ENCODE assay signal across 9 cellular contexts in genomic region chr15:65249641-65250040, GRCh38. TPM values are rescaled to one million over a fixed set of nuclear protein-coding genes. Genes with fewer than 3 reads are reported as not detected.
A peak's percentile ranks its signal among the peaks of the same experiment; 100 is the strongest.
DNase-seq lines count a peak whose midpoint lies in the region; ATAC-seq and TF ChIP-seq lines count a peak whose summit lies in the region.
"Had no signal": no experiment of that assay in that cellular context is flagged by ENCODE, and none has a peak within 500 bp of the region (broad histone marks: within the 10 kb centered on the region; RNA-seq: fewer than 3 reads in every experiment).

No MANE protein-coding gene starts in this region.

- no peaks in the 10 kb centered on the region for H3K9me3 ChIP-seq in CD8-positive, alpha-beta T cell (ENCODE audit: low read length)

- peaks cover 10% of the 10 kb centered on the region for H3K4me1 Mint-ChIP-seq in CD8-positive, alpha-beta T cell (ENCODE audit: low read depth)
- H3K4me1 Mint-ChIP-seq in type B pancreatic cell (ENCODE audit: unreplicated experiment), result peaks cover 25% of the 10 kb centered on the region

- peak overlapping the region; percentile 37 for H3K27ac Mint-ChIP-seq in CD8-positive, alpha-beta T cell
- no peak overlapping the region for H3K27ac Mint-ChIP-seq in type B pancreatic cell

- H3K9me3 Mint-ChIP-seq in CD8-positive, alpha-beta T cell, result no peaks in the 10 kb centered on the region
- no peaks in the 10 kb centered on the region for H3K9me3 Mint-ChIP-seq in type B pancreatic cell

- TF ChIP-seq CTCF in CD8-positive, alpha-beta T cell (IDR thresholded peaks at IDR 0.05), result no peak
- TF ChIP-seq CTCF in type B pancreatic cell (conservative IDR thresholded peaks at IDR 0.05), result no peak

- POLR2A ChIA-PET in CD8-positive, alpha-beta T cell (lab: Charles Lee), result no interaction called here

- H3K27ac ChIP-seq in CD8-positive, alpha-beta T cell (ENCODE audit: low read depth, low read length), result no peak overlapping the region

- intact Hi-C loops in CD8-positive, alpha-beta T cell (cut with DNase I, micrococcal nuclease), result no loop called here
- intact Hi-C loops in sciatic nerve (cut with DNase I), result no loop called here

- H3K27me3 ChIP-seq in CD8-positive, alpha-beta T cell (ENCODE audit: insufficient read depth, low read length), result no peaks in the 10 kb centered on the region
- H3K27me3 ChIP-seq in H7 (ENCODE audit: control insufficient read depth, insufficient read depth, low read length), result no peaks in the 10 kb centered on the region

- H3K36me3 ChIP-seq in CD8-positive, alpha-beta T cell (ENCODE audit: insufficient read depth, low read length), result no peaks in the 10 kb centered on the region
- no peaks in the 10 kb centered on the region for H3K36me3 ChIP-seq in H7 (replicated peaks; ENCODE audit: control insufficient read depth, insufficient read depth, low read length)

- no peak overlapping the region for H3K4me3 Mint-ChIP-seq in CD8-positive, alpha-beta T cell
- H3K4me3 Mint-ChIP-seq in type B pancreatic cell, result no peak overlapping the region

- H3K27me3 Mint-ChIP-seq in CD8-positive, alpha-beta T cell (ENCODE audit: low read depth), result no peaks in the 10 kb centered on the region
- H3K27me3 Mint-ChIP-seq in type B pancreatic cell, result no peaks in the 10 kb centered on the region

- CTCF ChIA-PET in CD8-positive, alpha-beta T cell (lab: Charles Lee), result no interaction called here

- ATAC-seq in CD8-positive, alpha-beta T cell, result peak; percentile 70
- ATAC-seq in HG02588 (IDR thresholded peaks at IDR 0.05; ENCODE audit: unreplicated experiment), result peak; percentile 71
- no peak for ATAC-seq in sciatic nerve

- peaks cover 40% of the 10 kb centered on the region for H3K36me3 Mint-ChIP-seq in CD8-positive, alpha-beta T cell
- peaks cover 4% of the 10 kb centered on the region for H3K36me3 Mint-ChIP-seq in type B pancreatic cell

- H3K4me3 ChIP-seq in CD8-positive, alpha-beta T cell (ENCODE audit: low read depth, low read length), result no peak overlapping the region
- no peak overlapping the region for H3K4me3 ChIP-seq in H7 (ENCODE audit: insufficient read depth, low read depth, low read length)

- peak in 1 of 7 experiments; percentile 22 for DNase-seq in CD8-positive, alpha-beta T cell
- DNase-seq in activated CD8-positive, alpha-beta memory T cell treated with anti-CD3 and anti-CD28 coated beads, Interleukin-2, amount 50 U/mL, for 4 hours, result peak; percentile 47
- DNase-seq in stimulated activated CD4-positive, alpha-beta T cell treated with anti-CD3 and anti-CD28 coated beads, Interleukin-12 subunit alpha, Interleukin-12 subunit beta, amount 100 ng/mL, for 24 hours (ENCODE audit: low read depth in 2 of 2), result peak; percentile 44 to 63
- DNase-seq in type B pancreatic cell (ENCODE audit: extremely low spot score, unreplicated experiment), result no peak
- no peak for DNase-seq in HK-2 (ENCODE audit: unreplicated experiment)
- DNase-seq in sciatic nerve (ENCODE audit: low spot score), result no peak
- no peak for DNase-seq in H7

- H3K4me1 ChIP-seq in CD8-positive, alpha-beta T cell (ENCODE audit: insufficient read depth, low read length), result peaks cover 6% of the 10 kb centered on the region

RNA-seq across cellular contexts. Expression of gene PARP16, which starts 37.0 kb away (rescaled TPM):
- 10 to 100 TPM in 1 of 2 experiments, 1 to 10 TPM in 1; 9.9 to 11.5 TPM for total RNA-seq in CD8-positive, alpha-beta T cell
- 8.0 and 12.7 TPM in 2 replicates for total RNA-seq in type B pancreatic cell (ENCODE audit: low replicate concordance)
- total RNA-seq in sciatic nerve, result 13.6 TPM
- 5.9 and 11.3 TPM in 2 replicates for total RNA-seq in H7 (2014; rRNA removed; shearing (Covaris generic))

RNA-seq across cellular contexts. Expression of gene CILP, which starts 38.4 kb away (rescaled TPM):
- total RNA-seq in CD8-positive, alpha-beta T cell, result under 1 TPM; 0.25 to 0.27 TPM
- 0.07 and 1.8 TPM in 2 replicates for total RNA-seq in type B pancreatic cell (ENCODE audit: low replicate concordance)
- total RNA-seq in sciatic nerve, result 37.9 TPM
- not detected in 2 replicates for total RNA-seq in H7 (2014; rRNA removed; shearing (Covaris generic))
- total RNA-seq: RPMI7951 had no signal

RNA-seq across cellular contexts. Expression of gene RNU5A-1, which starts 46.2 kb away (rescaled TPM):
- total RNA-seq in CD8-positive, alpha-beta T cell, result not detected
- total RNA-seq in type B pancreatic cell (ENCODE audit: low replicate concordance) (not detected in 2 replicates), sciatic nerve (not detected)
- not detected in 2 replicates for total RNA-seq in H7 (2014; rRNA removed; shearing (Covaris generic))
- total RNA-seq: RPMI7951 had no signal

RNA-seq across cellular contexts. Expression of gene RNU5B-1, which starts 54.8 kb away (rescaled TPM):
- 10 to 100 TPM; 17.0 to 36.6 TPM for total RNA-seq in CD8-positive, alpha-beta T cell
- total RNA-seq in type B pancreatic cell (ENCODE audit: low replicate concordance) (15.0 and 16.3 TPM in 2 replicates), sciatic nerve (44.7 TPM)
- total RNA-seq in H7 (2014; rRNA removed; shearing (Covaris generic)), result not detected in 2 replicates
- total RNA-seq: RPMI7951 had no signal

Comparison
In these comparisons a context has a peak if more than half of its experiments do, and no peak if none do; other contexts are left out.
1. DNase-seq: peak in activated CD8-positive, alpha-beta memory T cell treated with anti-CD3 and anti-CD28 coated beads, Interleukin-2, amount 50 U/mL, for 4 hours (single experiment) and stimulated activated CD4-positive, alpha-beta T cell treated with anti-CD3 and anti-CD28 coated beads, Interleukin-12 subunit alpha, Interleukin-12 subunit beta, amount 100 ng/mL, for 24 hours (2 of 2); none in type B pancreatic cell (single experiment), HK-2 (single experiment), sciatic nerve (single experiment) and H7 (single experiment).
2. RNA of gene CILP, which starts 38.4 kb away (total RNA-seq): 37.9 TPM in sciatic nerve (single experiment); 0.07 to 1.8 TPM in type B pancreatic cell, 0.25 to 0.27 TPM in CD8-positive, alpha-beta T cell and not detected in H7; every median in the first group is over 10 times any median in the second.